In genomic region chrX:350148-350533, GRCh38 we compare ENCODE assay signal across 17 cellular contexts.
"Had no signal": no experiment of that assay in that cellular context is flagged by ENCODE, and none has a peak within 500 bp of the region (broad histone marks: within the 10 kb centered on the region; RNA-seq: fewer than 3 reads in every experiment).

No MANE protein-coding gene starts in this region.

- H3K4me3 Mint-ChIP-seq: activated naive CD4-positive, alpha-beta T cell treated with anti-CD3 and anti-CD28 coated beads, Interleukin-2, amount 50 U/mL, for 24 hours; activated T-cell treated with anti-CD3 and anti-CD28 coated beads, Interleukin-2, amount 50 U/mL, for 24 hours; natural killer cell treated with Interleukin-12 subunit alpha and Interleukin-12 subunit beta and Interleukin-15 and Interleukin-18, amount 100 ng/mL, for 72 hours; stimulated activated effector memory CD8-positive, alpha-beta T cell treated with anti-CD3 and anti-CD28 coated beads, Interleukin-12 subunit alpha, Interleukin-12 subunit beta, amount 100 ng/mL, for 72 hours; T-cell had no signal

- H3K36me3 Mint-ChIP-seq: natural killer cell treated with Interleukin-12 subunit alpha and Interleukin-12 subunit beta and Interleukin-15 and Interleukin-18, amount 100 ng/mL, for 72 hours; stimulated activated effector memory CD8-positive, alpha-beta T cell treated with anti-CD3 and anti-CD28 coated beads, Interleukin-12 subunit alpha, Interleukin-12 subunit beta, amount 100 ng/mL, for 72 hours had no signal

- ATAC-seq: esophagus mucosa; left lung; stimulated activated effector memory CD8-positive, alpha-beta T cell treated with anti-CD3 and anti-CD28 coated beads, Interleukin-12 subunit alpha, Interleukin-12 subunit beta, amount 100 ng/mL, for 72 hours; T-cell had no signal

- H3K4me2 ChIP-seq: hepatocyte had no signal

- H3K4me1 ChIP-seq: left lung had no signal

- H3K27ac Mint-ChIP-seq: activated naive CD4-positive, alpha-beta T cell treated with anti-CD3 and anti-CD28 coated beads, Interleukin-2, amount 50 U/mL, for 24 hours; activated T-cell treated with anti-CD3 and anti-CD28 coated beads, Interleukin-2, amount 50 U/mL, for 24 hours; natural killer cell treated with Interleukin-12 subunit alpha and Interleukin-12 subunit beta and Interleukin-15 and Interleukin-18, amount 100 ng/mL, for 72 hours; stimulated activated effector memory CD8-positive, alpha-beta T cell treated with anti-CD3 and anti-CD28 coated beads, Interleukin-12 subunit alpha, Interleukin-12 subunit beta, amount 100 ng/mL, for 72 hours; T-cell had no signal

- H3K36me3 ChIP-seq: adrenal gland had no signal

- H3K4me1 Mint-ChIP-seq: activated naive CD4-positive, alpha-beta T cell treated with anti-CD3 and anti-CD28 coated beads, Interleukin-2, amount 50 U/mL, for 24 hours had no signal

- H3K27me3 ChIP-seq: adrenal gland, cardiac muscle cell, hepatocyte, left lung had no signal

- H3K27ac ChIP-seq: hepatocyte, left lung, thoracic aorta had no signal

- H2AFZ ChIP-seq: hepatocyte had no signal

- H3K79me2 ChIP-seq: hepatocyte had no signal

- H3K9me3 Mint-ChIP-seq: activated naive CD4-positive, alpha-beta T cell treated with anti-CD3 and anti-CD28 coated beads, Interleukin-2, amount 50 U/mL, for 24 hours; activated T-cell treated with anti-CD3 and anti-CD28 coated beads, Interleukin-2, amount 50 U/mL, for 24 hours; natural killer cell treated with Interleukin-12 subunit alpha and Interleukin-12 subunit beta and Interleukin-15 and Interleukin-18, amount 100 ng/mL, for 72 hours; stimulated activated effector memory CD8-positive, alpha-beta T cell treated with anti-CD3 and anti-CD28 coated beads, Interleukin-12 subunit alpha, Interleukin-12 subunit beta, amount 100 ng/mL, for 72 hours; T-cell had no signal

- H3K4me3 ChIP-seq: cardiac muscle cell, hepatocyte, left lung, thoracic aorta had no signal

- DNase-seq: activated CD4-positive, alpha-beta T cell treated with anti-CD3 and anti-CD28 coated beads for 1 hour; activated CD4-positive, alpha-beta T cell treated with anti-CD3 and anti-CD28 coated beads, Interleukin-2, amount 50 U/mL, for 4 hours; activated effector memory CD4-positive, alpha-beta T cell treated with Interleukin-2 at 50 U/mL for 16 hours; activated T-cell treated with anti-CD3 and anti-CD28 coated beads, Interleukin-2, amount 50 U/mL, for 24 hours; adrenal gland; islet precursor cell; stimulated activated CD4-positive, alpha-beta T cell treated with anti-CD3 and anti-CD28 coated beads, Interleukin-12 subunit alpha, Interleukin-12 subunit beta, amount 100 ng/mL, for 4 hours; stimulated activated CD4-positive, alpha-beta T cell treated with anti-CD3 and anti-CD28 coated beads, Interleukin-2, amount 100 ng/mL, for 24 hours; T-cell had no signal

- H3K9me3 ChIP-seq: adrenal gland, thoracic aorta had no signal

- H3K27me3 Mint-ChIP-seq: activated naive CD4-positive, alpha-beta T cell treated with anti-CD3 and anti-CD28 coated beads, Interleukin-2, amount 50 U/mL, for 24 hours; activated T-cell treated with anti-CD3 and anti-CD28 coated beads, Interleukin-2, amount 50 U/mL, for 24 hours; natural killer cell treated with Interleukin-12 subunit alpha and Interleukin-12 subunit beta and Interleukin-15 and Interleukin-18, amount 100 ng/mL, for 72 hours; T-cell had no signal
